ENCODE assay signal across 15 cellular contexts in the genomic region with DNA sequence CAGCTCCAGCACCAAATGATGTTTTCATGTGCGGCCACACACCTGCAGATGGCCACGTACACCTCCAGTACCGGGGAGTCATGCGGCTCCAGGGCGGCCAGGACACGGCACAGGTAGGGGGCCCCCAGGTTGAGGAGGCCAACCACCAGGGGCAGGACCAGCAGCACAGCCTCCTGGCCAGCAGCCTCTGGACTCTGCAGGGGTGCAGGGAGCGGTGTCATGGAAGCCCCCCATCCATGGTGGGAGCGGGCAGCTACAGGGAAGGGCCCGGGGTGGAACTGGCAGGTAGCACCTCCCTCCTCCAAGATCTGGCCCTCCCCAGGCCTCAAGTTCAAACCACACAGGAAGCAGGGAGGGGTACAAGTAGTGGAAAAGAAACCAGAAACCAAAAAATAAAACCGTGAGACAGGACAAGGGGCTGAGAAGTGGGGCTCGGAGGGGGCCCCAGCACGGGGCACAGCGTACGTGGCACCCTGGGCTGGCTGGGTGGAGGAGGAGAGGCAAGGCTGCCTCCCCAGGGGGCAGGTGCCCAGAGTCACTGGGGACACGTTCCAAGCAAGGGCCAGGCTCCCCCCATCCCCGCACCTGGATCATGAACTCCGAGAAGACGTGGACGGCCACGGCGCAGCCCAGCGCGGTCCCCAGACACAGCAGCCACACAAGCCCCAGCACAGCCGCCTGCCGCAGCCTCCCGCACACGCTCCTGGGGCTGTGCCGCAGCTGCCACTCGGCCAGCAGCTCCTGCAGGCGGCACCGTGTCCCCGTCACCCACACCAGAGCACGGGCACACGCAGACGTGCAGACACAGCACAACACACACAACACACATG. TPM values are rescaled to one million over a fixed set of nuclear protein-coding genes. Genes with fewer than 3 reads are reported as not detected.
A peak's percentile ranks its signal among the peaks of the same experiment; 100 is the strongest.
DNase-seq lines count a peak whose midpoint lies in the region; ATAC-seq, FAIRE-seq and TF ChIP-seq lines count a peak whose summit lies in the region.
"Had no signal": no experiment of that assay in that cellular context is flagged by ENCODE, and none has a peak within 500 bp of the region (broad histone marks: within the 10 kb centered on the region; RNA-seq: fewer than 3 reads in every experiment).

No MANE protein-coding gene starts in this region.

- peak overlapping the region; percentile 78 to 92 (median 85) for H3K4me3 Mint-ChIP-seq in CD8-positive, alpha-beta memory T cell
- peak overlapping the region; percentile 73 for H3K4me3 Mint-ChIP-seq in activated T-helper 1 cell treated with anti-CD3 and anti-CD28 coated beads, Interleukin-12 subunit alpha, Interleukin-12 subunit beta, Interleukin-2, Interleukin-4 antibody, amounts not matched to agents 30 ng/mL and 10 ng/mL and 1 ng/mL, durations not matched to agents 14 hours and 24 hours and 36 hours
- peak overlapping the region; percentile 81 for H3K4me3 Mint-ChIP-seq in memory B cell

- H3K36me3 ChIP-seq in CD8-positive, alpha-beta memory T cell (ENCODE audit: insufficient read depth, low read length) = peaks cover 68% of the 10 kb centered on the region
- H3K36me3 ChIP-seq in smooth muscle cell (ENCODE audit: low read depth) = no peaks in the 10 kb centered on the region

- H3K79me2 ChIP-seq in smooth muscle cell (ENCODE audit: low read depth) = no peaks in the 10 kb centered on the region

- H4K20me1 ChIP-seq in smooth muscle cell (ENCODE audit: low read depth) = no peaks in the 10 kb centered on the region

- CTCF ChIA-PET in CD8-positive, alpha-beta memory T cell (lab: Charles Lee) = interaction anchor here (0.9 to 4.5 kb wide), 8 partner anchors 7 to 55 kb away, joined by 3 to 45 read pairs (median 6); a partner anchor contains a TSS

- peak in 4 of 5 donors; percentile 50 to 81 (median 79) for DNase-seq in CD8-positive, alpha-beta memory T cell
- DNase-seq in HTR-8/SVneo (ENCODE audit: insufficient read length, low spot score) = no peak
- peak; percentile 64 for DNase-seq in activated T-helper 1 cell treated with anti-CD3 and anti-CD28 coated beads, Interleukin-12 subunit alpha, Interleukin-12 subunit beta, Interleukin-2, Interleukin-4 antibody, amounts not matched to agents 30 ng/mL and 10 ng/mL and 1 ng/mL, durations not matched to agents 14 hours and 24 hours and 36 hours (ENCODE audit: low spot score)
- no peak for DNase-seq in memory B cell (ENCODE audit: low spot score in 2 of 2)
- DNase-seq in midbrain (lab: John Stamatoyannopoulos, UW) = no peak
- no peak for DNase-seq in D341Med (ENCODE audit: low spot score)
- DNase-seq in superior temporal gyrus (ENCODE audit: extremely low spot score) = no peak
- no peak for DNase-seq in smooth muscle cell (lab: John Stamatoyannopoulos, UW; ENCODE audit: unreplicated experiment)
- DNase-seq: HCEC 1CT, NCI-H1436, OCI-M1 had no signal

- WGBS in smooth muscle cell (ENCODE audit: low lambda C conversion rate) = 96% methylated on average over 35 of the region's 35 CpGs

- H3K27ac Mint-ChIP-seq in CD8-positive, alpha-beta memory T cell = peak overlapping the region; percentile 84 to 98 (median 88)
- peak overlapping the region; percentile 70 for H3K27ac Mint-ChIP-seq in activated T-helper 1 cell treated with anti-CD3 and anti-CD28 coated beads, Interleukin-12 subunit alpha, Interleukin-12 subunit beta, Interleukin-2, Interleukin-4 antibody, amounts not matched to agents 30 ng/mL and 10 ng/mL and 1 ng/mL, durations not matched to agents 14 hours and 24 hours and 36 hours
- peak overlapping the region; percentile 80 for H3K27ac Mint-ChIP-seq in memory B cell

- no peak for TF ChIP-seq CTCF in smooth muscle cell (IDR thresholded peaks at IDR 0.05; ENCODE audit: borderline replicate concordance, insufficient read depth, poor library complexity, severe bottlenecking)

- no peaks in the 10 kb centered on the region for H3K27me3 ChIP-seq in CD8-positive, alpha-beta memory T cell (ENCODE audit: insufficient read depth, low read length, poor library complexity, severe bottlenecking)
- H3K27me3 ChIP-seq in smooth muscle cell (ENCODE audit: low read depth) = no peaks in the 10 kb centered on the region

- no peak overlapping the region for H3K4me2 ChIP-seq in smooth muscle cell

- peak; percentile 40 for FAIRE-seq in HTR-8/SVneo (lab: Jason Lieb, UNC)
- FAIRE-seq: bronchial epithelial cell had no signal

- H3K4me3 ChIP-seq in CD8-positive, alpha-beta memory T cell (ENCODE audit: low read length) = peak overlapping the region; percentile 81
- no peak overlapping the region for H3K4me3 ChIP-seq in smooth muscle cell
- H3K4me3 ChIP-seq: lung had no signal

- no peak overlapping the region for H2AFZ ChIP-seq in smooth muscle cell (ENCODE audit: low read depth)

- peaks cover 39 to 84% (median 43%) of the 10 kb centered on the region in 3 donors for H3K4me1 Mint-ChIP-seq in CD8-positive, alpha-beta memory T cell
- H3K4me1 Mint-ChIP-seq in activated T-helper 1 cell treated with anti-CD3 and anti-CD28 coated beads, Interleukin-12 subunit alpha, Interleukin-12 subunit beta, Interleukin-2, Interleukin-4 antibody, amounts not matched to agents 30 ng/mL and 10 ng/mL and 1 ng/mL, durations not matched to agents 14 hours and 24 hours and 36 hours (ENCODE audit: low read depth) = peaks cover 37% of the 10 kb centered on the region
- H3K4me1 Mint-ChIP-seq in memory B cell = peaks cover 37% of the 10 kb centered on the region

- no peaks in the 10 kb centered on the region for H3F3A ChIP-seq in smooth muscle cell (ENCODE audit: low read depth)

- POLR2A ChIA-PET in CD8-positive, alpha-beta memory T cell (lab: Charles Lee) = interaction anchor here (1.3 to 14.4 kb wide), 3 partner anchors 8 to 94 kb away, joined by 3 to 333 read pairs (median 4); a partner anchor contains a TSS

- peak; percentile 9 for ATAC-seq in memory B cell (ENCODE audit: low read depth)

- intact Hi-C loops in activated T-helper 1 cell treated with anti-CD3 and anti-CD28 coated beads, Interleukin-12 subunit alpha, Interleukin-12 subunit beta, Interleukin-2, Interleukin-4 antibody, amounts not matched to agents 30 ng/mL and 10 ng/mL and 1 ng/mL, durations not matched to agents 14 hours and 24 hours and 36 hours (cut with micrococcal nuclease) = loop anchor here (1.0 kb wide), 2 partner anchors 8 kb away; no protein-coding TSS in a partner anchor

- no peaks in the 10 kb centered on the region for H3K9me3 Mint-ChIP-seq in CD8-positive, alpha-beta memory T cell
- no peaks in the 10 kb centered on the region for H3K9me3 Mint-ChIP-seq in activated T-helper 1 cell treated with anti-CD3 and anti-CD28 coated beads, Interleukin-12 subunit alpha, Interleukin-12 subunit beta, Interleukin-2, Interleukin-4 antibody, amounts not matched to agents 30 ng/mL and 10 ng/mL and 1 ng/mL, durations not matched to agents 14 hours and 24 hours and 36 hours
- H3K9me3 Mint-ChIP-seq in memory B cell = no peaks in the 10 kb centered on the region

- H3K27me3 Mint-ChIP-seq in CD8-positive, alpha-beta memory T cell = peaks cover 0 to 2% of the 10 kb centered on the region in 2 donors
- no peaks in the 10 kb centered on the region for H3K27me3 Mint-ChIP-seq in activated T-helper 1 cell treated with anti-CD3 and anti-CD28 coated beads, Interleukin-12 subunit alpha, Interleukin-12 subunit beta, Interleukin-2, Interleukin-4 antibody, amounts not matched to agents 30 ng/mL and 10 ng/mL and 1 ng/mL, durations not matched to agents 14 hours and 24 hours and 36 hours (ENCODE audit: insufficient read depth)
- H3K27me3 Mint-ChIP-seq in memory B cell = no peaks in the 10 kb centered on the region

- H3K9ac ChIP-seq in smooth muscle cell (ENCODE audit: low read depth) = no peak overlapping the region

- H3K27ac ChIP-seq in CD8-positive, alpha-beta memory T cell (ENCODE audit: low read depth, low read length) = peak overlapping the region; percentile 0
- H3K27ac ChIP-seq in smooth muscle cell (ENCODE audit: low read depth) = no peak overlapping the region

- no peaks in the 10 kb centered on the region for H3K9me3 ChIP-seq in CD8-positive, alpha-beta memory T cell (ENCODE audit: low read length)
- no peaks in the 10 kb centered on the region for H3K9me3 ChIP-seq in smooth muscle cell (replicated peaks; ENCODE audit: low read depth)

- H3K4me1 ChIP-seq in CD8-positive, alpha-beta memory T cell (ENCODE audit: insufficient read depth, low read length) = peaks cover 81% of the 10 kb centered on the region
- no peaks in the 10 kb centered on the region for H3K4me1 ChIP-seq in smooth muscle cell (ENCODE audit: low read depth)

- peaks cover 4 to 79% (median 5%) of the 10 kb centered on the region in 3 donors for H3K36me3 Mint-ChIP-seq in CD8-positive, alpha-beta memory T cell
- peaks cover 45% of the 10 kb centered on the region for H3K36me3 Mint-ChIP-seq in activated T-helper 1 cell treated with anti-CD3 and anti-CD28 coated beads, Interleukin-12 subunit alpha, Interleukin-12 subunit beta, Interleukin-2, Interleukin-4 antibody, amounts not matched to agents 30 ng/mL and 10 ng/mL and 1 ng/mL, durations not matched to agents 14 hours and 24 hours and 36 hours (ENCODE audit: low read depth)
- peaks cover 25% of the 10 kb centered on the region for H3K36me3 Mint-ChIP-seq in memory B cell

RNA-seq across cellular contexts. Expression of a gene that starts 7.4 kb away (rescaled TPM):
- 100 to 1,000 TPM; 150 TPM for total RNA-seq in CD8-positive, alpha-beta memory T cell
- 296 TPM for polyA plus RNA-seq in CD8-positive, alpha-beta memory T cell
- total RNA-seq in activated T-helper 1 cell treated with anti-CD3 and anti-CD28 coated beads, Interleukin-12 subunit alpha, Interleukin-12 subunit beta, Interleukin-2, Interleukin-4 antibody, amounts not matched to agents 30 ng/mL and 10 ng/mL and 1 ng/mL, durations not matched to agents 14 hours and 24 hours and 36 hours = 265 and 268 TPM in 2 replicates
- 24.1 and 42.2 TPM in 2 replicates for total RNA-seq in smooth muscle cell
- 40.2 and 65.3 TPM in 2 replicates for polyA plus RNA-seq in smooth muscle cell

RNA-seq across cellular contexts. Expression of a gene that starts 9.4 kb away (rescaled TPM):
- total RNA-seq in CD8-positive, alpha-beta memory T cell = 100 to 1,000 TPM; 117 to 126 TPM
- 139 TPM for polyA plus RNA-seq in CD8-positive, alpha-beta memory T cell
- 234 and 239 TPM in 2 replicates for total RNA-seq in activated T-helper 1 cell treated with anti-CD3 and anti-CD28 coated beads, Interleukin-12 subunit alpha, Interleukin-12 subunit beta, Interleukin-2, Interleukin-4 antibody, amounts not matched to agents 30 ng/mL and 10 ng/mL and 1 ng/mL, durations not matched to agents 14 hours and 24 hours and 36 hours
- total RNA-seq in smooth muscle cell = 0.04 and 0.27 TPM in 2 replicates
- 0.38 and 1.2 TPM in 2 replicates for polyA plus RNA-seq in smooth muscle cell
- total RNA-seq: bronchial epithelial cell, fibroblast of villous mesenchyme had no signal

RNA-seq across cellular contexts. Expression of a gene that starts 25.0 kb away (rescaled TPM):
- total RNA-seq in CD8-positive, alpha-beta memory T cell = not detected
- polyA plus RNA-seq in CD8-positive, alpha-beta memory T cell = not detected
- not detected in 2 replicates for total RNA-seq in activated T-helper 1 cell treated with anti-CD3 and anti-CD28 coated beads, Interleukin-12 subunit alpha, Interleukin-12 subunit beta, Interleukin-2, Interleukin-4 antibody, amounts not matched to agents 30 ng/mL and 10 ng/mL and 1 ng/mL, durations not matched to agents 14 hours and 24 hours and 36 hours
- total RNA-seq in smooth muscle cell = not detected in 2 replicates
- 0.29 and 1.7 TPM in 2 replicates for polyA plus RNA-seq in smooth muscle cell
- total RNA-seq: bronchial epithelial cell, fibroblast of villous mesenchyme, renal cortical epithelial cell had no signal

RNA-seq across cellular contexts. Expression of a gene that starts 47.2 kb away (rescaled TPM):
- 100 to 1,000 TPM; 186 to 200 TPM for total RNA-seq in CD8-positive, alpha-beta memory T cell
- 140 TPM for polyA plus RNA-seq in CD8-positive, alpha-beta memory T cell
- 131 and 133 TPM in 2 replicates for total RNA-seq in activated T-helper 1 cell treated with anti-CD3 and anti-CD28 coated beads, Interleukin-12 subunit alpha, Interleukin-12 subunit beta, Interleukin-2, Interleukin-4 antibody, amounts not matched to agents 30 ng/mL and 10 ng/mL and 1 ng/mL, durations not matched to agents 14 hours and 24 hours and 36 hours
- 55.3 and 64.7 TPM in 2 replicates for total RNA-seq in smooth muscle cell
- polyA plus RNA-seq in smooth muscle cell = 46.1 and 136 TPM in 2 replicates

Comparison
In these comparisons a context has a peak if more than half of its experiments do, and no peak if none do; other contexts are left out.
1. DNase-seq: peak in CD8-positive, alpha-beta memory T cell (4 of 5) and activated T-helper 1 cell treated with anti-CD3 and anti-CD28 coated beads, Interleukin-12 subunit alpha, Interleukin-12 subunit beta, Interleukin-2, Interleukin-4 antibody, amounts not matched to agents 30 ng/mL and 10 ng/mL and 1 ng/mL, durations not matched to agents 14 hours and 24 hours and 36 hours (single experiment); none in HTR-8/SVneo (single experiment), memory B cell (0 of 2), midbrain (single experiment), D341Med (single experiment), superior temporal gyrus (single experiment) and smooth muscle cell (single experiment).
2. RNA of a gene that starts 9.4 kb away (total RNA-seq): 234 to 239 TPM in activated T-helper 1 cell treated with anti-CD3 and anti-CD28 coated beads, Interleukin-12 subunit alpha, Interleukin-12 subunit beta, Interleukin-2, Interleukin-4 antibody, amounts not matched to agents 30 ng/mL and 10 ng/mL and 1 ng/mL, durations not matched to agents 14 hours and 24 hours and 36 hours and 117 to 126 TPM in CD8-positive, alpha-beta memory T cell; 0.04 to 0.27 TPM in smooth muscle cell; every median in the first group is over 10 times any median in the second.
3. Peak in every context shown above with its lines, with median percentiles within 50 percentile points of each other: H3K27ac Mint-ChIP-seq and H3K4me3 Mint-ChIP-seq.